In genomic region chr10:47255866-47256265, GRCh38 we compare ENCODE assay signal across 12 cellular contexts. TPM values are rescaled to one million over a fixed set of nuclear protein-coding genes. Genes with fewer than 3 reads are reported as not detected.
"Had no signal": no experiment of that assay in that cellular context is flagged by ENCODE, and none has a peak within 500 bp of the region (broad histone marks: within the 10 kb centered on the region; RNA-seq: fewer than 3 reads in every experiment).

No MANE protein-coding gene starts in this region.

- H3K4me3 Mint-ChIP-seq: activated T-cell treated with anti-CD3 and anti-CD28 coated beads, Interleukin-2, amount 50 U/mL, for 24 hours; neural progenitor cell; T-helper 2 cell treated with Interferon-gamma antibody and Interleukin-4, amounts not matched to agents 5 μg/mL and 100 μg/mL, for 36 hours had no signal

- H3K4me1 ChIP-seq: neural progenitor cell had no signal

- H3K27me3 Mint-ChIP-seq: activated T-cell treated with anti-CD3 and anti-CD28 coated beads, Interleukin-2, amount 50 U/mL, for 24 hours had no signal

- H2AFZ ChIP-seq: neural progenitor cell had no signal

- H3K27ac ChIP-seq: heart right ventricle, neural progenitor cell, skin epidermis, tibial nerve had no signal

- H3K27ac Mint-ChIP-seq: neural progenitor cell had no signal

- DNase-seq: activated gamma-delta T cell; activated T-cell treated with anti-CD3 and anti-CD28 coated beads, Interleukin-2, amount 50 U/mL, for 24 hours; caudate nucleus; cortex of kidney; effector CD8-positive, alpha-beta T cell; heart right ventricle; left ventricle myocardium superior had no signal

- H3K27me3 ChIP-seq: neural progenitor cell, tibial nerve had no signal

- ATAC-seq: heart right ventricle, left ventricle myocardium superior had no signal

- H3K4me2 ChIP-seq: neural progenitor cell had no signal

- H3K9me3 Mint-ChIP-seq: neural progenitor cell had no signal

- H3K36me3 ChIP-seq: heart right ventricle, neural progenitor cell, tibial nerve had no signal

- H3K4me3 ChIP-seq: heart right ventricle, neural progenitor cell, skin epidermis, tibial nerve had no signal

- H3K9me3 ChIP-seq: heart right ventricle, tibial nerve had no signal

- H3K9ac ChIP-seq: neural progenitor cell had no signal

RNA-seq across cellular contexts. Expression of gene GDF10, which starts 44.1 kb away (rescaled TPM):
- total RNA-seq: kidney epithelial cell had no signal
